13 cellular contexts compared by ENCODE assay signal in genomic region chr12:29710104-29710503, GRCh38.
DNase-seq lines count a peak whose midpoint lies in the region; ATAC-seq and TF ChIP-seq lines count a peak whose summit lies in the region.
"Had no signal": no experiment of that assay in that cellular context is flagged by ENCODE, and none has a peak within 500 bp of the region (broad histone marks: within the 10 kb centered on the region; RNA-seq: fewer than 3 reads in every experiment).

No MANE protein-coding gene starts in this region.

- H3K23ac ChIP-seq in mesendoderm (ENCODE audit: low read length) = no peak overlapping the region

- H3K4me3 Mint-ChIP-seq in Calu3 (ENCODE audit: low read depth, unreplicated experiment) = no peak overlapping the region
- H3K4me3 Mint-ChIP-seq: B cell; dendritic cell treated with granulocyte-macrophage colony-stimulating factor and Interleukin-4, amounts not matched to agents 40 ng/mL and 50 ng/mL, for 4 days; stimulated activated naive B cell treated with anti-CD40 and anti-IgM and Interleukin-4, amounts not matched to agents 10 μg/mL and 1 μg/mL and 100 μg/mL, for 72 hours had no signal

- H2BK120ac ChIP-seq in mesendoderm (ENCODE audit: low read depth, low read length) = no peak overlapping the region

- peaks cover 32% of the 10 kb centered on the region for H3K27me3 Mint-ChIP-seq in Calu3 (ENCODE audit: unreplicated experiment)
- H3K27me3 Mint-ChIP-seq: B cell; stimulated activated naive B cell treated with anti-CD40 and anti-IgM and Interleukin-4, amounts not matched to agents 10 μg/mL and 1 μg/mL and 100 μg/mL, for 72 hours had no signal

- CTCF ChIA-PET in Calu3 (lab: Charles Lee) = no interaction called here

- no peak overlapping the region for H4K5ac ChIP-seq in mesendoderm (ENCODE audit: low read length)

- DNase-seq in AG09319 (ENCODE audit: extremely low read depth, low read depth) (peak; percentile 39), NCI-H2107 (lab: John Stamatoyannopoulos, UW) (peak; percentile 70), ecto neural progenitor cell (ENCODE audit: low spot score) (peak; percentile 72), mesendoderm (peak; percentile 91), Calu3 (no peak), uterus (no peak)
- DNase-seq: activated CD4-positive, alpha-beta T cell treated with anti-CD3 and anti-CD28 coated beads for 1 hour; stimulated activated naive B cell treated with anti-CD40 and anti-IgM and Interleukin-4, amounts not matched to agents 10 μg/mL and 1 μg/mL and 100 μg/mL, for 72 hours had no signal

- H3K4ac ChIP-seq in mesendoderm (ENCODE audit: low read depth, low read length) = no peak overlapping the region

- H3K36me3 ChIP-seq in mesendoderm (ENCODE audit: control insufficient read depth, insufficient read depth, low read length) (no peaks in the 10 kb centered on the region), uterus (no peaks in the 10 kb centered on the region)
- H3K36me3 ChIP-seq: prostate gland had no signal

- H3K36me3 Mint-ChIP-seq in Calu3 (ENCODE audit: insufficient read depth, unreplicated experiment) = no peaks in the 10 kb centered on the region
- H3K36me3 Mint-ChIP-seq: stimulated activated naive B cell treated with anti-CD40 and anti-IgM and Interleukin-4, amounts not matched to agents 10 μg/mL and 1 μg/mL and 100 μg/mL, for 72 hours had no signal

- no peaks in the 10 kb centered on the region for H3K9me3 Mint-ChIP-seq in Calu3 (ENCODE audit: low read depth, unreplicated experiment)
- H3K9me3 Mint-ChIP-seq: dendritic cell treated with granulocyte-macrophage colony-stimulating factor and Interleukin-4, amounts not matched to agents 40 ng/mL and 50 ng/mL, for 4 days; stimulated activated naive B cell treated with anti-CD40 and anti-IgM and Interleukin-4, amounts not matched to agents 10 μg/mL and 1 μg/mL and 100 μg/mL, for 72 hours had no signal

- H3K79me1 ChIP-seq in mesendoderm (ENCODE audit: low read length) = no peaks in the 10 kb centered on the region

- no peaks in the 10 kb centered on the region for H3K4me1 Mint-ChIP-seq in Calu3 (ENCODE audit: low read depth, unreplicated experiment)
- H3K4me1 Mint-ChIP-seq: B cell; stimulated activated naive B cell treated with anti-CD40 and anti-IgM and Interleukin-4, amounts not matched to agents 10 μg/mL and 1 μg/mL and 100 μg/mL, for 72 hours had no signal

- ATAC-seq in GM18873 (IDR thresholded peaks at IDR 0.05; ENCODE audit: low FRiP score, unreplicated experiment) (no peak), GM21423 (IDR thresholded peaks at IDR 0.05; ENCODE audit: unreplicated experiment) (no peak)
- ATAC-seq: stimulated activated naive B cell treated with anti-CD40 and anti-IgM and Interleukin-4, amounts not matched to agents 10 μg/mL and 1 μg/mL and 100 μg/mL, for 72 hours had no signal

- no peak overlapping the region for H3K27ac Mint-ChIP-seq in Calu3 (ENCODE audit: unreplicated experiment)
- H3K27ac Mint-ChIP-seq: B cell; dendritic cell treated with granulocyte-macrophage colony-stimulating factor and Interleukin-4, amounts not matched to agents 40 ng/mL and 50 ng/mL, for 4 days; stimulated activated naive B cell treated with anti-CD40 and anti-IgM and Interleukin-4, amounts not matched to agents 10 μg/mL and 1 μg/mL and 100 μg/mL, for 72 hours had no signal

- no peak overlapping the region for H4K8ac ChIP-seq in mesendoderm (ENCODE audit: low read depth, low read length)

- no peak overlapping the region for H3K9ac ChIP-seq in mesendoderm (ENCODE audit: low read length)

- BruUV-seq in Calu3 (replicated peaks; lab: Mats Ljungman, UMichigan) = no TSS peak

- H3K27ac ChIP-seq in mesendoderm (ENCODE audit: low read depth, low read length) (no peak overlapping the region), uterus (no peak overlapping the region)
- H3K27ac ChIP-seq: prostate gland had no signal

- no peak overlapping the region for H3K4me2 ChIP-seq in mesendoderm (ENCODE audit: low read length)

- no CpG with 5 or more reads among the region's 5 CpGs for WGBS in mesendoderm (ENCODE audit: extremely low coverage, insufficient coverage, low lambda C conversion rate)

- intact Hi-C loops in Calu3 (cut with micrococcal nuclease; ENCODE audit: unreplicated experiment) (no loop called here), uterus (cut with DNase I; ENCODE audit: low total_unique reads) (no loop called here)

- no peaks in the 10 kb centered on the region for H3K4me1 ChIP-seq in mesendoderm (ENCODE audit: control insufficient read depth, low read depth, low read length)
- no peaks in the 10 kb centered on the region for H3K4me1 ChIP-seq in uterus
- H3K4me1 ChIP-seq: prostate gland had no signal

- H3K4me3 ChIP-seq in mesendoderm (ENCODE audit: low read length) = no peak overlapping the region
- no peak overlapping the region for H3K4me3 ChIP-seq in uterus
- H3K4me3 ChIP-seq: prostate gland had no signal

- peak overlapping the region; percentile 60 for H3K18ac ChIP-seq in mesendoderm (ENCODE audit: low read length)

- H3K27me3 ChIP-seq in mesendoderm (ENCODE audit: insufficient read depth, low read length, poor library complexity) = no peaks in the 10 kb centered on the region
- no peaks in the 10 kb centered on the region for H3K27me3 ChIP-seq in uterus

- no peak for TF ChIP-seq POLR2A in uterus (IDR thresholded peaks at IDR 0.05)

- no peak overlapping the region for H2AK5ac ChIP-seq in mesendoderm (ENCODE audit: low read length)

- H3K9me3 ChIP-seq in uterus = no peaks in the 10 kb centered on the region
- H3K9me3 ChIP-seq: prostate gland had no signal

- TF ChIP-seq CTCF in AG09319 (IDR thresholded peaks at IDR 0.05; ENCODE audit: low read depth, low read length) (no peak), Calu3 (IDR thresholded peaks at IDR 0.05; ENCODE audit: unreplicated experiment) (no peak), uterus (IDR thresholded peaks at IDR 0.05) (no peak)

- H2BK15ac ChIP-seq in mesendoderm (replicated peaks; ENCODE audit: low read depth) = no peak overlapping the region

- no peak overlapping the region for H3K56ac ChIP-seq in mesendoderm (ENCODE audit: low read length)

- H3K79me2 ChIP-seq in mesendoderm (ENCODE audit: control insufficient read depth, insufficient read depth, low read length) = no peaks in the 10 kb centered on the region

- no peak overlapping the region for H2BK5ac ChIP-seq in mesendoderm (ENCODE audit: low read length)

Comparison
In these comparisons a context has a peak if more than half of its experiments do, and no peak if none do; other contexts are left out.
1. DNase-seq: peak in AG09319 (single experiment), NCI-H2107 (single experiment), ecto neural progenitor cell (single experiment) and mesendoderm (single experiment); none in Calu3 (single experiment) and uterus (0 of 2).